Comparison of ENCODE assay signal across 12 cellular contexts in the genomic region with DNA sequence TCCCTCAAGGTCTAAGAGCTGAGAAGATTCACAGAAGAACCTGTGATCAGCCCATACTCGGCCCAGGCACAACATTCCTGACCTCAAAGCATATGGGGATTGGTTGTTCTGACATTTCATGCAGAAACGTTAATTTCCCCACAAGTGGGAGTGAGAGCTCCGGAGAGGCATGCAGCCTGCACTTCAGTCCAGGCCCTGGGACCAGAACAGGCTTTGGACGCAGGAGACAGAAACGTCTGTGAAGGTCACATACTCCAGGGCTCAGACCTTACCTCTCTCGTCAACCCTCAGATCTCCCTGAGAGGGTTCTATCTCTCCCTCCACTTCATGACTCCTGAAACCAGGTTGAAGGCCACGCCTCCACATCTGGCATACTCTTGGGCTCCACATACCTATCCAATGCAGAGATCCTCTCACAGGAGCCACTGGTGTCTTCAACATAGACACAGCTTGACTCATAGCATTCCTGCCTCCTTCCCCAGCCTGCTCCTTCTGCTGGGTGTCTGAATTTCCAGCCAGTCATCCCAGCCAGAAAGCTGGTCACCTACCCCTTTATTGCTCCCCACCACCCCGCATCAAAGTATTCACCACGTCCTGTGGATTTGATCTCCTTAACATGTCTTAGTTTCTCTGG.
DNase-seq lines count a peak whose midpoint lies in the region; ATAC-seq and TF ChIP-seq lines count a peak whose summit lies in the region.
"Had no signal": no experiment of that assay in that cellular context is flagged by ENCODE, and none has a peak within 500 bp of the region (broad histone marks: within the 10 kb centered on the region; RNA-seq: fewer than 3 reads in every experiment).

No MANE protein-coding gene starts in this region.

- H3K4me3 ChIP-seq in right cardiac atrium (ENCODE audit: low read length) (no peak overlapping the region), SK-N-SH (ENCODE audit: low read depth in 2 of 2, low read length in 1 of 2) (no peak overlapping the region), foreskin fibroblast (ENCODE audit: low read depth in 1 of 2, low read length in 2 of 2) (no peak overlapping the region)
- H3K4me3 ChIP-seq: uterus had no signal

- H3K36me3 ChIP-seq in SK-N-SH (replicated peaks in 1 of 2; ENCODE audit: control insufficient read depth in 1 of 2, insufficient read depth in 2 of 2, low read length in 1 of 2) = no peaks in the 10 kb centered on the region
- H3K36me3 ChIP-seq: uterus had no signal

- intact Hi-C loops in left ventricle myocardium superior (cut with micrococcal nuclease) = no loop called here
- intact Hi-C loops in right cardiac atrium (cut with DNase I) = no loop called here
- intact Hi-C loops in activated naive CD4-positive, alpha-beta T cell treated with anti-CD3 and anti-CD28 coated beads for 36 hours (cut with micrococcal nuclease) = no loop called here

- H3K27me3 Mint-ChIP-seq in stimulated activated naive B cell treated with anti-CD40 and anti-IgM and Interleukin-4, amounts not matched to agents 10 μg/mL and 1 μg/mL and 100 μg/mL, for 72 hours = no peaks in the 10 kb centered on the region
- no peaks in the 10 kb centered on the region for H3K27me3 Mint-ChIP-seq in activated naive CD4-positive, alpha-beta T cell treated with anti-CD3 and anti-CD28 coated beads for 36 hours (ENCODE audit: low read depth)
- H3K27me3 Mint-ChIP-seq: dendritic cell treated with granulocyte-macrophage colony-stimulating factor and Interleukin-4, amounts not matched to agents 40 ng/mL and 50 ng/mL, for 4 days had no signal

- 77% methylated on average over 9 of the region's 9 CpGs for WGBS in right cardiac atrium
- 62% methylated on average over 5 of the region's 9 CpGs for WGBS in SK-N-SH (ENCODE audit: low lambda C conversion rate)

- H3K27me3 ChIP-seq in right cardiac atrium (ENCODE audit: control insufficient read depth, insufficient read depth) (no peaks in the 10 kb centered on the region), SK-N-SH (ENCODE audit: insufficient read depth) (no peaks in the 10 kb centered on the region)
- H3K27me3 ChIP-seq: uterus had no signal

- H4K20me1 ChIP-seq in SK-N-SH (ENCODE audit: insufficient read depth) = no peaks in the 10 kb centered on the region

- H3K27ac Mint-ChIP-seq in stimulated activated naive B cell treated with anti-CD40 and anti-IgM and Interleukin-4, amounts not matched to agents 10 μg/mL and 1 μg/mL and 100 μg/mL, for 72 hours = peak overlapping the region; percentile 15
- H3K27ac Mint-ChIP-seq in activated naive CD4-positive, alpha-beta T cell treated with anti-CD3 and anti-CD28 coated beads for 36 hours = no peak overlapping the region
- H3K27ac Mint-ChIP-seq: activated naive CD8-positive, alpha-beta T cell treated with anti-CD3 and anti-CD28 coated beads, Interleukin-2, amount 10 ng/mL, durations not matched to agents 7 days and 5 days; dendritic cell treated with granulocyte-macrophage colony-stimulating factor and Interleukin-4, amounts not matched to agents 40 ng/mL and 50 ng/mL, for 4 days had no signal

- DNase-seq in left ventricle myocardium superior = no peak
- no peak for DNase-seq in right cardiac atrium
- DNase-seq in SK-N-SH = no peak
- DNase-seq in foreskin fibroblast = peak; percentile 79 to 84
- no peak for DNase-seq in stimulated activated naive B cell treated with anti-CD40 and anti-IgM and Interleukin-4, amounts not matched to agents 10 μg/mL and 1 μg/mL and 100 μg/mL, for 72 hours
- no peak for DNase-seq in activated naive CD4-positive, alpha-beta T cell treated with anti-CD3 and anti-CD28 coated beads for 36 hours
- no peak for DNase-seq in stimulated activated CD4-positive, alpha-beta T cell treated with anti-CD3 and anti-CD28 coated beads, Interleukin-2, amount 100 ng/mL, for 48 hours
- DNase-seq: ACHN; activated naive CD8-positive, alpha-beta T cell treated with anti-CD3 and anti-CD28 coated beads, Interleukin-2, amount 10 ng/mL, durations not matched to agents 7 days and 5 days; uterus had no signal

- no peak overlapping the region for H2AFZ ChIP-seq in SK-N-SH (ENCODE audit: low read depth)

- H3K9me3 ChIP-seq in right cardiac atrium (ENCODE audit: control insufficient read depth, low read length) (no peaks in the 10 kb centered on the region), SK-N-SH (no peaks in the 10 kb centered on the region)
- H3K9me3 ChIP-seq: uterus had no signal

- no peaks in the 10 kb centered on the region for H3K79me2 ChIP-seq in SK-N-SH (ENCODE audit: insufficient read depth)

- no peaks in the 10 kb centered on the region for H3K9me2 ChIP-seq in SK-N-SH

- no peak for TF ChIP-seq RAD21 in SK-N-SH (IDR thresholded peaks at IDR 0.05; ENCODE audit: low read length)

- peaks cover 0 to 2% of the 10 kb centered on the region in 2 donors for H3K4me1 Mint-ChIP-seq in stimulated activated naive B cell treated with anti-CD40 and anti-IgM and Interleukin-4, amounts not matched to agents 10 μg/mL and 1 μg/mL and 100 μg/mL, for 72 hours
- H3K4me1 Mint-ChIP-seq in activated naive CD4-positive, alpha-beta T cell treated with anti-CD3 and anti-CD28 coated beads for 36 hours (ENCODE audit: low read depth) = no peaks in the 10 kb centered on the region

- H3K4me2 ChIP-seq in SK-N-SH = peak overlapping the region; percentile 19; the same call in 1 of the 2 replicates

- H3K36me3 Mint-ChIP-seq in stimulated activated naive B cell treated with anti-CD40 and anti-IgM and Interleukin-4, amounts not matched to agents 10 μg/mL and 1 μg/mL and 100 μg/mL, for 72 hours = peaks cover 2 to 8% of the 10 kb centered on the region in 2 donors
- no peaks in the 10 kb centered on the region for H3K36me3 Mint-ChIP-seq in activated naive CD4-positive, alpha-beta T cell treated with anti-CD3 and anti-CD28 coated beads for 36 hours (ENCODE audit: low read depth)
- H3K36me3 Mint-ChIP-seq: activated naive CD8-positive, alpha-beta T cell treated with anti-CD3 and anti-CD28 coated beads, Interleukin-2, amount 10 ng/mL, durations not matched to agents 7 days and 5 days had no signal

- H3K4me3 Mint-ChIP-seq in stimulated activated naive B cell treated with anti-CD40 and anti-IgM and Interleukin-4, amounts not matched to agents 10 μg/mL and 1 μg/mL and 100 μg/mL, for 72 hours = no peak overlapping the region
- H3K4me3 Mint-ChIP-seq in activated naive CD4-positive, alpha-beta T cell treated with anti-CD3 and anti-CD28 coated beads for 36 hours = no peak overlapping the region
- H3K4me3 Mint-ChIP-seq: activated naive CD8-positive, alpha-beta T cell treated with anti-CD3 and anti-CD28 coated beads, Interleukin-2, amount 10 ng/mL, durations not matched to agents 7 days and 5 days; dendritic cell treated with granulocyte-macrophage colony-stimulating factor and Interleukin-4, amounts not matched to agents 40 ng/mL and 50 ng/mL, for 4 days had no signal

- H3K4me1 ChIP-seq in right cardiac atrium (ENCODE audit: control insufficient read depth, insufficient read depth, low read length) = no peaks in the 10 kb centered on the region
- H3K4me1 ChIP-seq in SK-N-SH (ENCODE audit: control insufficient read depth in 1 of 2, insufficient read depth in 2 of 2, low read depth in 1 of 2, low read length in 1 of 2) = peaks cover 0 to 30% of the 10 kb centered on the region in 2 experiments; a peak in 3 of 4 replicates

- CTCF ChIA-PET in SK-N-SH (lab: Yijun Ruan, JAX) = no interaction called here
- CTCF ChIA-PET in activated naive CD4-positive, alpha-beta T cell treated with anti-CD3 and anti-CD28 coated beads for 36 hours (lab: Charles Lee) = no interaction called here

- POLR2A ChIA-PET in SK-N-SH (lab: Yijun Ruan, JAX) = no interaction called here

- H3K27ac ChIP-seq in right cardiac atrium (ENCODE audit: low read length) (no peak overlapping the region), SK-N-SH (ENCODE audit: low read depth in 2 of 2, low read length in 1 of 2) (peak overlapping the region in 1 of 2 experiments; percentile 85; a peak in 2 of 4 replicates)
- H3K27ac ChIP-seq: uterus had no signal

- TF ChIP-seq CTCF in SK-N-SH (IDR thresholded peaks at IDR 0.05) = no peak
- TF ChIP-seq CTCF in foreskin fibroblast (IDR thresholded peaks at IDR 0.05; ENCODE audit: low read depth, low read length) = no peak

- TF ChIP-seq EP300 in SK-N-SH (IDR thresholded peaks at IDR 0.05; ENCODE audit: borderline replicate concordance in 1 of 2, low read depth in 1 of 2, low read length in 1 of 2) = no peak

- ATAC-seq in left ventricle myocardium superior (peak; percentile 25), right cardiac atrium (no peak), GM19455 (IDR thresholded peaks at IDR 0.05; ENCODE audit: unreplicated experiment) (no peak)
- no peak for ATAC-seq in stimulated activated naive B cell treated with anti-CD40 and anti-IgM and Interleukin-4, amounts not matched to agents 10 μg/mL and 1 μg/mL and 100 μg/mL, for 72 hours (replicated peaks)

- H3K9me3 Mint-ChIP-seq in stimulated activated naive B cell treated with anti-CD40 and anti-IgM and Interleukin-4, amounts not matched to agents 10 μg/mL and 1 μg/mL and 100 μg/mL, for 72 hours = no peaks in the 10 kb centered on the region
- H3K9me3 Mint-ChIP-seq in activated naive CD4-positive, alpha-beta T cell treated with anti-CD3 and anti-CD28 coated beads for 36 hours = no peaks in the 10 kb centered on the region
- H3K9me3 Mint-ChIP-seq: activated naive CD8-positive, alpha-beta T cell treated with anti-CD3 and anti-CD28 coated beads, Interleukin-2, amount 10 ng/mL, durations not matched to agents 7 days and 5 days; dendritic cell treated with granulocyte-macrophage colony-stimulating factor and Interleukin-4, amounts not matched to agents 40 ng/mL and 50 ng/mL, for 4 days had no signal

- peaks cover 18% of the 10 kb centered on the region for H3F3A ChIP-seq in SK-N-SH (replicated peaks; ENCODE audit: insufficient read depth)

- no peak overlapping the region for H3K9ac ChIP-seq in SK-N-SH

TF ChIP-seq in SK-N-SH, 30 proteins besides CTCF, POLR2A, EP300 and RAD21 (continues in another document):
- peak; percentile 34; the same call in 1 of the 2 replicates for TF ChIP-seq FOSL2 (IDR thresholded peaks at IDR 0.05; ENCODE audit: borderline replicate concordance, low read depth)
- TF ChIP-seq JUND (IDR thresholded peaks at IDR 0.05) = peak; percentile 22; the same call in 1 of the 2 replicates
- no peak for TF ChIP-seq CHD2 (IDR thresholded peaks at IDR 0.05; ENCODE audit: low read length, partially characterized antibody)
- peak; percentile 53; the same call in 1 of the 2 replicates for TF ChIP-seq TCF12 (IDR thresholded peaks at IDR 0.05)

Comparison
In these comparisons a context has a peak if more than half of its experiments do, and no peak if none do; other contexts are left out.
1. DNase-seq: peak in foreskin fibroblast (2 of 2); none in left ventricle myocardium superior (single experiment), right cardiac atrium (0 of 3), SK-N-SH (single experiment), stimulated activated naive B cell treated with anti-CD40 and anti-IgM and Interleukin-4, amounts not matched to agents 10 μg/mL and 1 μg/mL and 100 μg/mL, for 72 hours (single experiment), activated naive CD4-positive, alpha-beta T cell treated with anti-CD3 and anti-CD28 coated beads for 36 hours (single experiment) and stimulated activated CD4-positive, alpha-beta T cell treated with anti-CD3 and anti-CD28 coated beads, Interleukin-2, amount 100 ng/mL, for 48 hours (0 of 2).